In the genomic region with DNA sequence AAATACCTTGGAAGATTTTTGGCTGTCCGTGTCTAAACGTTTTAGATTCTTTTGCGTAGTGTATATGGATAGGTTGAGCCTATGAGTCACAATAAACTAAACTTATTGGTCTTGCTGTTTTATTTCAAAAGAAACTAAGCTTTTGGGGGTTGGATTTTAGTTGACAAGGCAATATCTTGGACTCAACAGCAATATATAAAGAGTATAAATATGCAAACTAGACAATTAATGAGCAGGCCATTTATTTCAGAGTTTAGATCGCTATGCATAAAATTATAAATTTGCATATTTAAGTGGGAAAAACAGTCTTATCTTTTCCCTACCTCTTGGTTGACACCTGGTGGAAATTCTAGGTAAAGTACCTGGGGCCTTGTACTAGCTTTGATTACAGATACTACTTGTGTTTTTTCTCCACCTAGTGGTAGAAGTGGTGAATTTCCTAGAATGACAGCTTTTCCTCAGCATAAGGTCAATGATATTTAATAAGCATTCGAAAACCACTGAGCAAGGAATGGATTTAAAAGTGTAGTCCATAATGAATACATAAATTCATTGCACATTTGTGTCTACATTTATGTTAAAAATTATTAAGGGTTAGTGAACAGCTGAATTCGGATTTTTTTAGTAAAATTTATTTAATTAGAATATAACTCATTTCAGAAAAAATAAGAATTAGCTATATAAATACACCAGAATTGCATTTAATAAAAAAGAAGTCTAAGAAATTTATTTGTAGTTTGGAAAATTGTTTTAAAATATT, we compare ENCODE assay signal across 8 cellular contexts. TPM values are rescaled to one million over a fixed set of nuclear protein-coding genes. Genes with fewer than 3 reads are reported as not detected.
DNase-seq lines count a peak whose midpoint lies in the region; ATAC-seq and TF ChIP-seq lines count a peak whose summit lies in the region.

No MANE protein-coding gene starts in this region.

- H3K4me1 Mint-ChIP-seq in CD4-positive, CD25-positive, alpha-beta regulatory T cell: peaks cover 9 to 19% (median 13%) of the 10 kb centered on the region in 4 donors
- H3K4me1 Mint-ChIP-seq in activated T-cell treated with anti-CD3 and anti-CD28 coated beads, Interleukin-2, amount 50 U/mL, for 72 hours (ENCODE audit: low read depth): peaks cover 20% of the 10 kb centered on the region

- peak overlapping the region; percentile 100 for H3K27ac ChIP-seq in CD4-positive, CD25-positive, alpha-beta regulatory T cell (ENCODE audit: insufficient read depth, low read length, poor library complexity, severe bottlenecking)
- H3K27ac ChIP-seq in foreskin keratinocyte: peak overlapping the region; percentile 94

- H3K27me3 ChIP-seq in CD4-positive, CD25-positive, alpha-beta regulatory T cell (ENCODE audit: control insufficient read depth, insufficient read depth, low read length): no peaks in the 10 kb centered on the region
- H3K27me3 ChIP-seq in foreskin keratinocyte: no peaks in the 10 kb centered on the region

- peak; percentile 48 to 92 (median 84) for DNase-seq in CD4-positive, CD25-positive, alpha-beta regulatory T cell
- peak; percentile 89 to 96 for DNase-seq in NCI-H524 (lab: John Stamatoyannopoulos, UW)
- DNase-seq in activated T-cell treated with anti-CD3 and anti-CD28 coated beads, Interleukin-2, amount 50 U/mL, for 72 hours: peak; percentile 41
- DNase-seq in foreskin keratinocyte: peak; percentile 61 to 83
- DNase-seq in omental fat pad (ENCODE audit: low spot score): no peak
- DNase-seq in posterior cingulate gyrus: no peak

- H3K9me3 ChIP-seq in CD4-positive, CD25-positive, alpha-beta regulatory T cell (ENCODE audit: control insufficient read depth in 2 of 2, low read length in 2 of 2): no peaks in the 10 kb centered on the region

- peak overlapping the region in 2 of 3 donors; percentile 100 for H3K27ac Mint-ChIP-seq in CD4-positive, CD25-positive, alpha-beta regulatory T cell
- peak overlapping the region; percentile 96 for H3K27ac Mint-ChIP-seq in activated T-cell treated with anti-CD3 and anti-CD28 coated beads, Interleukin-2, amount 50 U/mL, for 72 hours

- TF ChIP-seq CTCF in foreskin keratinocyte (conservative IDR thresholded peaks at IDR 0.05) (peak; percentile 100), omental fat pad (IDR thresholded peaks at IDR 0.05) (peak in 2 of 3 donors; percentile 83 to 88)

- intact Hi-C loops in posterior cingulate gyrus (cut with DNase I): loop anchor here (1.0 to 10.0 kb wide), 6 partner anchors 34 to 518 kb away; no protein-coding TSS in a partner anchor

- peaks cover 14% of the 10 kb centered on the region for H3K4me1 ChIP-seq in CD4-positive, CD25-positive, alpha-beta regulatory T cell (ENCODE audit: control insufficient read depth, insufficient read depth, low read length, poor library complexity, severe bottlenecking)
- peaks cover 7% of the 10 kb centered on the region for H3K4me1 ChIP-seq in foreskin keratinocyte

- peaks cover 10% of the 10 kb centered on the region for H3K36me3 Mint-ChIP-seq in CD4-positive, CD25-positive, alpha-beta regulatory T cell
- peaks cover 1% of the 10 kb centered on the region in 2 donors for H3K36me3 Mint-ChIP-seq in activated T-cell treated with anti-CD3 and anti-CD28 coated beads, Interleukin-2, amount 50 U/mL, for 72 hours (ENCODE audit: insufficient read depth in 2 of 2)

- no peaks in the 10 kb centered on the region for H3K36me3 ChIP-seq in CD4-positive, CD25-positive, alpha-beta regulatory T cell (ENCODE audit: control insufficient read depth, insufficient read depth, low read length)

- peak overlapping the region; percentile 99 for H3K4me3 ChIP-seq in CD4-positive, CD25-positive, alpha-beta regulatory T cell (ENCODE audit: low read depth, low read length)

- ATAC-seq in CD4-positive, CD25-positive, alpha-beta regulatory T cell (ENCODE audit: low read depth in 2 of 2): peak in 1 of 2 donors; percentile 6
- peak; percentile 18 for ATAC-seq in GM18519 (IDR thresholded peaks at IDR 0.05; ENCODE audit: low FRiP score, unreplicated experiment)
- ATAC-seq in HG03575 (IDR thresholded peaks at IDR 0.05; ENCODE audit: extremely low read depth, insufficient number of reproducible peaks, low FRiP score, unreplicated experiment): peak; percentile 17
- no peak for ATAC-seq in activated T-cell treated with anti-CD3 and anti-CD28 coated beads, Interleukin-2, amount 50 U/mL, for 72 hours (replicated peaks in 1 of 2)
- peak; percentile 2 for ATAC-seq in foreskin keratinocyte
- ATAC-seq in omental fat pad (ENCODE audit: low FRiP score): no peak

- H3K27me3 Mint-ChIP-seq in CD4-positive, CD25-positive, alpha-beta regulatory T cell: peaks cover under 1% of the 10 kb centered on the region
- no peaks in the 10 kb centered on the region for H3K27me3 Mint-ChIP-seq in activated T-cell treated with anti-CD3 and anti-CD28 coated beads, Interleukin-2, amount 50 U/mL, for 72 hours (ENCODE audit: low read depth)

- peaks cover 0 to 4% (median 0%) of the 10 kb centered on the region in 7 donors for H3K9me3 Mint-ChIP-seq in CD4-positive, CD25-positive, alpha-beta regulatory T cell
- H3K9me3 Mint-ChIP-seq in activated T-cell treated with anti-CD3 and anti-CD28 coated beads, Interleukin-2, amount 50 U/mL, for 72 hours: no peaks in the 10 kb centered on the region

- H3K4me3 Mint-ChIP-seq in CD4-positive, CD25-positive, alpha-beta regulatory T cell: peak overlapping the region; percentile 94 to 99 (median 96)
- H3K4me3 Mint-ChIP-seq in activated T-cell treated with anti-CD3 and anti-CD28 coated beads, Interleukin-2, amount 50 U/mL, for 72 hours: peak overlapping the region; percentile 94 to 98

RNA-seq across cellular contexts. Expression of gene ARRDC3, which starts 1.7 kb away (rescaled TPM):
- 228 TPM for total RNA-seq in CD4-positive, CD25-positive, alpha-beta regulatory T cell
- 100 to 1,000 TPM; 102 to 194 (median 149) TPM for polyA plus RNA-seq in CD4-positive, CD25-positive, alpha-beta regulatory T cell
- 10 to 100 TPM; 12.8 to 21.1 TPM for total RNA-seq in activated T-cell treated with anti-CD3 and anti-CD28 coated beads, Interleukin-2, amount 50 U/mL, for 72 hours
- 8.1 and 9.8 TPM in 2 replicates for total RNA-seq in foreskin keratinocyte
- 1.6 and 2.6 TPM in 2 replicates for polyA plus RNA-seq in foreskin keratinocyte
- total RNA-seq in omental fat pad: 10 to 100 TPM; 36.8 to 87.0 (median 61.0) TPM

Comparison
In these comparisons a context has a peak if more than half of its experiments do, and no peak if none do; other contexts are left out.
1. ATAC-seq: peak in GM18519 (single experiment), HG03575 (single experiment) and foreskin keratinocyte (single experiment); none in activated T-cell treated with anti-CD3 and anti-CD28 coated beads, Interleukin-2, amount 50 U/mL, for 72 hours (0 of 2) and omental fat pad (single experiment).
2. DNase-seq: peak in CD4-positive, CD25-positive, alpha-beta regulatory T cell (3 of 3), NCI-H524 (2 of 2), activated T-cell treated with anti-CD3 and anti-CD28 coated beads, Interleukin-2, amount 50 U/mL, for 72 hours (2 of 2) and foreskin keratinocyte (2 of 2); none in omental fat pad (single experiment) and posterior cingulate gyrus (0 of 10).